In the genomic region with DNA sequence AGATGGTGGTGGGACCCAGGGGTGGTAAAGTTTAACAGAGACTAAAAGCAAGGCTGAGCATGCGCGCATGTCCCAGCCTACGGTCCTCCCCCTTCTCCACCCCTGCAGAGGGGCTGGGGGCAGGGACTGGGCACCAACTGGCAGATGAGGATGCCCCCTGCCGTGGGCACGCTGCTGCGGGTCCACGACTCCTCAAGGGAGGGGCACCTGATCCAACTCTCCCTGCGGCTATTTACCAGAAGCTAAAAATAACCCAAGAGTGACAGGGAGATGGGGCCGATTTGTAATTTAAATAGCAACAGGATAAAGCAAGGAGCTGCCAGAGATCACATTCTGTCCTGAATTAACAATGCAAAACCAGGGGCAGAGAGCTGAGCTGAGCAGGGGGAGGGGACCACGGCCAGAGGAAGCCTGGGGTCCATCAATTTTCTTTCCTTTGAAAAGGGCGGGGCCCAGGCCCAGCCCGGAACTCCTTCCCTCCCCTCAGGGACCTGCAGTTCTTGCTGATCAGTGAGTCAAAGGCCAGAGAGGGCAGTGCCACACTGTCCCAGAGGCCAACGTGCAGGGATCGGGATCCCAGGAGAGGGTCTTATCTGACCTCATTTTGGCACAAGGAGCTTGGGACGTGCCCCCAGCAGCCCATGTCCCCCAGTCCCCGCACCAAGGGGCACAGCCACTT, we compare ENCODE assay signal across 8 cellular contexts. TPM values are rescaled to one million over a fixed set of nuclear protein-coding genes. Genes with fewer than 3 reads are reported as not detected.
DNase-seq lines count a peak whose midpoint lies in the region; ATAC-seq and TF ChIP-seq lines count a peak whose summit lies in the region.

No MANE protein-coding gene starts in this region.

- peaks cover 27% of the 10 kb centered on the region for H3K4me1 ChIP-seq in mesenchymal stem cell (ENCODE audit: control insufficient read depth, insufficient read depth, low read depth, low read length)

- no peaks in the 10 kb centered on the region for H3K79me1 ChIP-seq in mesenchymal stem cell (replicated peaks; ENCODE audit: low read length, poor library complexity, severe bottlenecking)

- WGBS in mesenchymal stem cell: 16% methylated on average over 13 of the region's 16 CpGs

- no peak overlapping the region for H3K27ac ChIP-seq in mesenchymal stem cell (ENCODE audit: low read length, poor library complexity, severe bottlenecking)

- H3K4me2 ChIP-seq in mesenchymal stem cell (ENCODE audit: low read length, poor library complexity, severe bottlenecking): peak overlapping the region; percentile 70

- H3K36me3 ChIP-seq in mesenchymal stem cell (ENCODE audit: control insufficient read depth in 1 of 2, insufficient read depth in 2 of 2, low read depth in 1 of 2, low read length in 2 of 2): no peaks in the 10 kb centered on the region

- no peaks in the 10 kb centered on the region for H3K9me3 ChIP-seq in mesenchymal stem cell (ENCODE audit: control insufficient read depth, low read length)

- no peak overlapping the region for H2AK5ac ChIP-seq in mesenchymal stem cell (ENCODE audit: low read length, severe bottlenecking)

- ATAC-seq in GM19395 (IDR thresholded peaks at IDR 0.05; ENCODE audit: unreplicated experiment) (no peak), GM19324 (IDR thresholded peaks at IDR 0.05; ENCODE audit: low FRiP score, unreplicated experiment) (no peak)

- H3K4me3 ChIP-seq in choroid plexus epithelial cell (ENCODE audit: low read depth, low read length) (peak overlapping the region; percentile 40), mesenchymal stem cell (ENCODE audit: insufficient read depth in 1 of 2, low read depth in 1 of 2, low read length in 2 of 2) (peak overlapping the region; percentile 9 to 23)

- peak; percentile 42 for DNase-seq in AG20443 (ENCODE audit: low spot score)
- peak; percentile 44 for DNase-seq in NCI-H1436 treated with DMSO at 0.1 percent for 48 hours (lab: John Stamatoyannopoulos, UW)
- DNase-seq in choroid plexus epithelial cell (ENCODE audit: low read depth): peak; percentile 32
- DNase-seq in mesenchymal stem cell: peak; percentile 53
- DNase-seq in RKO (ENCODE audit: low spot score): no peak
- DNase-seq in SK-N-DZ (ENCODE audit: low spot score): no peak

- H3K23ac ChIP-seq in mesenchymal stem cell (ENCODE audit: low read length in 2 of 2): no peak overlapping the region

- H3K27me3 ChIP-seq in mesenchymal stem cell (ENCODE audit: control insufficient read depth in 1 of 2, insufficient read depth in 1 of 2, low read length in 2 of 2): peaks cover 11 to 42% of the 10 kb centered on the region in 2 experiments

- peak overlapping the region; percentile 97 for H4K8ac ChIP-seq in mesenchymal stem cell (ENCODE audit: low read length)

- H2BK5ac ChIP-seq in mesenchymal stem cell (ENCODE audit: low read depth, low read length, poor library complexity, severe bottlenecking): no peak overlapping the region

- H3K9ac ChIP-seq in mesenchymal stem cell (ENCODE audit: low read length): peak overlapping the region; percentile 39

- H3K4ac ChIP-seq in mesenchymal stem cell (ENCODE audit: low read depth in 1 of 2, low read length in 2 of 2): peak overlapping the region; percentile 54

- H2BK120ac ChIP-seq in mesenchymal stem cell (ENCODE audit: low read depth, low read length): peak overlapping the region; percentile 51

- no peak for TF ChIP-seq CTCF in choroid plexus epithelial cell (conservative IDR thresholded peaks at IDR 0.05; ENCODE audit: low read depth, low read length)

- H2BK12ac ChIP-seq in mesenchymal stem cell (ENCODE audit: low read length in 2 of 2): peak overlapping the region; percentile 42 to 59

- peak overlapping the region; percentile 84 for H2BK15ac ChIP-seq in mesenchymal stem cell (ENCODE audit: low read depth, poor library complexity, severe bottlenecking)

- H4K91ac ChIP-seq in mesenchymal stem cell (ENCODE audit: low read length): peak overlapping the region; percentile 84

- peak overlapping the region; percentile 79 to 82 for H3K18ac ChIP-seq in mesenchymal stem cell (ENCODE audit: low read depth in 1 of 2, low read length in 2 of 2)

- H2AFZ ChIP-seq in mesenchymal stem cell (ENCODE audit: low read depth, low read length): peak overlapping the region; percentile 87

- H3K14ac ChIP-seq in mesenchymal stem cell (ENCODE audit: low read length in 2 of 2): no peak overlapping the region

RNA-seq across cellular contexts. Expression of a gene that starts 8.1 kb away (rescaled TPM):
- 40.1 TPM for polyA plus RNA-seq in mesenchymal stem cell (2013, experiment 1 of 2)
- 38.8 TPM for polyA plus RNA-seq in mesenchymal stem cell (2013, experiment 2 of 2)
- 54.5 and 58.7 TPM in 2 replicates for polyA plus RNA-seq in SK-N-DZ (2014; cell fraction: cytosol; rRNA removed)
- polyA plus RNA-seq in SK-N-DZ (2014; cell fraction: nucleus; rRNA removed): 148 and 162 TPM in 2 replicates

RNA-seq across cellular contexts. Expression of a gene that starts 42.3 kb away (rescaled TPM):
- polyA plus RNA-seq in mesenchymal stem cell (2013, experiment 1 of 2): 777 TPM
- 775 TPM for polyA plus RNA-seq in mesenchymal stem cell (2013, experiment 2 of 2)
- 2,839 and 3,450 TPM in 2 replicates for polyA plus RNA-seq in SK-N-DZ (2014; cell fraction: cytosol; rRNA removed)
- polyA plus RNA-seq in SK-N-DZ (2014; cell fraction: nucleus; rRNA removed): 2,101 and 2,397 TPM in 2 replicates

RNA-seq across cellular contexts. Expression of a gene that starts 52.4 kb away (rescaled TPM):
- 0.08 TPM for polyA plus RNA-seq in mesenchymal stem cell (2013, experiment 1 of 2)
- 0.07 TPM for polyA plus RNA-seq in mesenchymal stem cell (2013, experiment 2 of 2)
- 2.3 and 4.6 TPM in 2 replicates for polyA plus RNA-seq in SK-N-DZ (2014; cell fraction: cytosol; rRNA removed)
- polyA plus RNA-seq in SK-N-DZ (2014; cell fraction: nucleus; rRNA removed): 1.6 and 2.3 TPM in 2 replicates

Comparison
In these comparisons a context has a peak if more than half of its experiments do, and no peak if none do; other contexts are left out.
1. DNase-seq: peak in AG20443 (single experiment), NCI-H1436 treated with DMSO at 0.1 percent for 48 hours (single experiment), choroid plexus epithelial cell (single experiment) and mesenchymal stem cell (single experiment); none in RKO (single experiment) and SK-N-DZ (single experiment).